8 cellular contexts compared by ENCODE assay signal in genomic region chr1:237386362-237387143, GRCh38.
DNase-seq lines count a peak whose midpoint lies in the region; ATAC-seq and TF ChIP-seq lines count a peak whose summit lies in the region.

No MANE protein-coding gene starts in this region.

- DNase-seq in DND-41, result no peak
- DNase-seq in SKM-1 (lab: John Stamatoyannopoulos, UW; ENCODE audit: unreplicated experiment), result peak; percentile 31
- DNase-seq in hepatocyte (ENCODE audit: low spot score), result peak; percentile 34
- DNase-seq in nucleus accumbens (lab: John Stamatoyannopoulos, UW), result no peak
- no peak for DNase-seq in Ammon's horn (ENCODE audit: low spot score)

- H3K79me2 ChIP-seq in DND-41 (ENCODE audit: insufficient read depth, low read length), result no peaks in the 10 kb centered on the region
- H3K79me2 ChIP-seq in hepatocyte, result no peaks in the 10 kb centered on the region

- H3K9me2 ChIP-seq in hepatocyte (replicated peaks; ENCODE audit: insufficient read depth), result no peaks in the 10 kb centered on the region

- H2AFZ ChIP-seq in DND-41 (ENCODE audit: low read depth, low read length), result no peak overlapping the region
- H2AFZ ChIP-seq in hepatocyte, result no peak overlapping the region

- ATAC-seq in DND-41 (ENCODE audit: insufficient read depth, low read depth), result peak; percentile 54; the same call in 1 of the 3 replicates
- peak; percentile 56 for ATAC-seq in HG03378 (IDR thresholded peaks at IDR 0.05; ENCODE audit: unreplicated experiment)
- ATAC-seq in GM18502 (IDR thresholded peaks at IDR 0.05; ENCODE audit: poor library complexity, unreplicated experiment), result no peak
- no peak for ATAC-seq in GM21381 (IDR thresholded peaks at IDR 0.05; ENCODE audit: unreplicated experiment)

- H3K27ac ChIP-seq in DND-41 (ENCODE audit: low read length), result no peak overlapping the region
- H3K27ac ChIP-seq in hepatocyte, result no peak overlapping the region

- no peaks in the 10 kb centered on the region for H3K4me1 ChIP-seq in DND-41 (ENCODE audit: insufficient read depth, low read length)
- no peaks in the 10 kb centered on the region for H3K4me1 ChIP-seq in hepatocyte (ENCODE audit: insufficient read depth)

- H3K4me3 ChIP-seq in DND-41 (ENCODE audit: low read depth in 1 of 2, low read length in 2 of 2) (no peak overlapping the region), hepatocyte (no peak overlapping the region)

- H4K20me1 ChIP-seq in DND-41 (ENCODE audit: insufficient read depth, low read length) (no peaks in the 10 kb centered on the region), hepatocyte (ENCODE audit: insufficient read depth, poor library complexity, severe bottlenecking) (no peaks in the 10 kb centered on the region)

- H3K4me2 ChIP-seq in DND-41 (ENCODE audit: insufficient read depth, low read length), result no peak overlapping the region
- no peak overlapping the region for H3K4me2 ChIP-seq in hepatocyte

- H3K36me3 ChIP-seq in DND-41 (ENCODE audit: insufficient read depth, low read length) (no peaks in the 10 kb centered on the region), hepatocyte (replicated peaks; ENCODE audit: insufficient read depth, low read depth) (no peaks in the 10 kb centered on the region)

- H3K9me3 ChIP-seq in DND-41 (ENCODE audit: insufficient read depth, low read length, severe bottlenecking), result no peaks in the 10 kb centered on the region
- no peaks in the 10 kb centered on the region for H3K9me3 ChIP-seq in hepatocyte (ENCODE audit: low read depth)

- peak; percentile 78 for TF ChIP-seq CTCF in DND-41 (IDR thresholded peaks at IDR 0.05; ENCODE audit: borderline replicate concordance, extremely low read depth, low read length, poor library complexity, severe bottlenecking)
- peak; percentile 70 for TF ChIP-seq CTCF in hepatocyte (IDR thresholded peaks at IDR 0.05; ENCODE audit: poor library complexity)

- 64% methylated on average over 8 of the region's 8 CpGs for WGBS in hepatocyte (ENCODE audit: low lambda C conversion rate, missing lambda C conversion rate)

- H3K9ac ChIP-seq in DND-41 (ENCODE audit: low read depth, low read length), result no peak overlapping the region

- H3K27me3 ChIP-seq in DND-41 (ENCODE audit: insufficient read depth, low read length, poor library complexity), result no peaks in the 10 kb centered on the region
- no peaks in the 10 kb centered on the region for H3K27me3 ChIP-seq in hepatocyte

Comparison
In these comparisons a context has a peak if more than half of its experiments do, and no peak if none do; other contexts are left out.
1. ATAC-seq: peak in DND-41 (single experiment) and HG03378 (single experiment); none in GM18502 (single experiment) and GM21381 (single experiment).
2. DNase-seq: peak in SKM-1 (single experiment) and hepatocyte (single experiment); none in DND-41 (single experiment), nucleus accumbens (0 of 56) and Ammon's horn (single experiment).